In genomic region chr2:62539892-62540785, GRCh38 we compare ENCODE assay signal across 1 cellular context.
TF ChIP-seq lines count a peak whose summit lies in the region.

No MANE protein-coding gene starts in this region.

TF ChIP-seq in HepG2, 621 proteins besides CTCF, POLR2A, EP300 and RAD21 (continued from another document and continues in another):
- TF ChIP-seq HMGXB4 (CRISPR knock-in tag; IDR thresholded peaks at IDR 0.05; ENCODE audit: borderline replicate concordance in 1 of 2, low read depth in 1 of 2) (peak in 1 of 2 experiments; percentile 49; a peak in 1 of 4 replicates), NRL (CRISPR knock-in tag; IDR thresholded peaks at IDR 0.05; ENCODE audit: borderline replicate concordance) (no peak), HNRNPUL1 (IDR thresholded peaks at IDR 0.05; ENCODE audit: low read depth, low read length) (peak; percentile 86; the same call in 1 of the 2 replicates), CENPBD1 (CRISPR knock-in tag; IDR thresholded peaks at IDR 0.05; ENCODE audit: borderline replicate concordance, low read depth) (no peak), PRDM15 (CRISPR knock-in tag; IDR thresholded peaks at IDR 0.05) (peak; percentile 53), ZNF512B (CRISPR knock-in tag; IDR thresholded peaks at IDR 0.05; ENCODE audit: borderline replicate concordance) (peak; percentile 22; the same call in 1 of the 2 replicates), ZNF180 (CRISPR knock-in tag; IDR thresholded peaks at IDR 0.05; ENCODE audit: borderline replicate concordance, low read depth) (no peak), ZNF362 (CRISPR knock-in tag; IDR thresholded peaks at IDR 0.05; ENCODE audit: borderline replicate concordance) (peak; percentile 80), PITX1 (CRISPR knock-in tag; IDR thresholded peaks at IDR 0.05) (peak; percentile 81), PLSCR1 (CRISPR knock-in tag; IDR thresholded peaks at IDR 0.05; ENCODE audit: borderline replicate concordance) (no peak), MAFK (conservative IDR thresholded peaks at IDR 0.05 in 1 of 2, IDR thresholded peaks at IDR 0.05 in 1 of 2; ENCODE audit: low read length in 2 of 2) (0 out of 4 replicates have a peak, but pooled peaks of 1 of the 2 experiments have one; percentile 19), RFX1 (IDR thresholded peaks at IDR 0.05) (peak; percentile 18; the same call in 1 of the 2 replicates), KDM6A (CRISPR knock-in tag; IDR thresholded peaks at IDR 0.05; ENCODE audit: low read depth) (peak; percentile 85), NFIC (IDR thresholded peaks at IDR 0.05; ENCODE audit: low read length) (peak; percentile 77), HIC2 (CRISPR knock-in tag; IDR thresholded peaks at IDR 0.05; ENCODE audit: low read depth) (no peak), ARID5B (CRISPR knock-in tag; IDR thresholded peaks at IDR 0.05) (peak; percentile 92), HNF1A (IDR thresholded peaks at IDR 0.05; ENCODE audit: low read depth) (peak; percentile 97), HNF1A (CRISPR knock-in tag; IDR thresholded peaks at IDR 0.05; ENCODE audit: borderline replicate concordance) (peak; percentile 99), TFE3 (CRISPR knock-in tag; IDR thresholded peaks at IDR 0.05) (peak; percentile 60; the same call in 1 of the 2 replicates), ZNF383 (CRISPR knock-in tag; IDR thresholded peaks at IDR 0.05; ENCODE audit: borderline replicate concordance) (peak; percentile 33; the same call in 1 of the 2 replicates), TBX2 (CRISPR knock-in tag; IDR thresholded peaks at IDR 0.05; ENCODE audit: borderline replicate concordance) (peak; percentile 64), ZNF841 (CRISPR knock-in tag; IDR thresholded peaks at IDR 0.05; ENCODE audit: borderline replicate concordance) (no peak)
